ENCODE assay signal across 10 cellular contexts in genomic region chr9:117772960-117773359, GRCh38.
DNase-seq lines count a peak whose midpoint lies in the region; ATAC-seq and TF ChIP-seq lines count a peak whose summit lies in the region.
"Had no signal": no experiment of that assay in that cellular context is flagged by ENCODE, and none has a peak within 500 bp of the region (broad histone marks: within the 10 kb centered on the region; RNA-seq: fewer than 3 reads in every experiment).

No MANE protein-coding gene starts in this region.

- no peak overlapping the region for H3K4me3 Mint-ChIP-seq in activated T-helper 2 cell treated with anti-CD3 and anti-CD28 coated beads, Interferon-gamma antibody, Interleukin-2, Interleukin-4, amounts not matched to agents 10 μg/mL and 5 μg/mL and 100 μg/mL, durations not matched to agents 14 hours and 24 hours and 36 hours (ENCODE audit: low read depth)

- no peaks in the 10 kb centered on the region for H3F3A ChIP-seq in GM23248 (ENCODE audit: insufficient read depth)

- no peak overlapping the region for H3K9ac ChIP-seq in GM23248

- no peaks in the 10 kb centered on the region for H3K9me3 Mint-ChIP-seq in activated T-helper 2 cell treated with anti-CD3 and anti-CD28 coated beads, Interferon-gamma antibody, Interleukin-2, Interleukin-4, amounts not matched to agents 10 μg/mL and 5 μg/mL and 100 μg/mL, durations not matched to agents 14 hours and 24 hours and 36 hours

- no peaks in the 10 kb centered on the region for H3K36me3 ChIP-seq in GM23248 (ENCODE audit: low read depth)
- H3K36me3 ChIP-seq in Peyer's patch: no peaks in the 10 kb centered on the region
- H3K36me3 ChIP-seq in gastrocnemius medialis: no peaks in the 10 kb centered on the region

- H3K4me1 ChIP-seq in GM23248 (ENCODE audit: insufficient read depth): peaks cover 7% of the 10 kb centered on the region
- no peaks in the 10 kb centered on the region for H3K4me1 ChIP-seq in Peyer's patch
- peaks cover 0 to 2% of the 10 kb centered on the region in 2 donors for H3K4me1 ChIP-seq in gastrocnemius medialis

- H2AFZ ChIP-seq in GM23248: peak overlapping the region; percentile 88

- 3 to 11% methylated on average over 3 of the region's 3 CpGs for WGBS in GM23248 (ENCODE audit: low coverage in 1 of 2, low lambda C conversion rate in 2 of 2, missing lambda C conversion rate in 2 of 2), 2 experiments

- in situ Hi-C loops in GM23248 (cut with MboI) (no loop called here), gastrocnemius medialis (cut with MboI; ENCODE audit: low sequenced_read_pairs in 4 of 4) (no loop called here)

- peak; percentile 46 to 83 for ATAC-seq in gastrocnemius medialis

- peak; percentile 77 for DNase-seq in GM23248
- DNase-seq in Peyer's patch: peak in 2 of 3 donors; percentile 52 to 65
- DNase-seq in fibroblast of mammary gland (ENCODE audit: low read depth): peak; percentile 65
- DNase-seq in gastrocnemius medialis: no peak
- no peak for DNase-seq in NK-92 treated with Interleukin-12 subunit alpha and Interleukin-12 subunit beta, amount 100 ng/mL, for 24 hours (lab: John Stamatoyannopoulos, UW)
- no peak for DNase-seq in activated T-helper 2 cell treated with anti-CD3 and anti-CD28 coated beads, Interferon-gamma antibody, Interleukin-2, Interleukin-4, amounts not matched to agents 10 μg/mL and 5 μg/mL and 100 μg/mL, durations not matched to agents 14 hours and 24 hours and 36 hours (ENCODE audit: low spot score)
- DNase-seq in activated CD8-positive, alpha-beta memory T cell treated with anti-CD3 and anti-CD28 coated beads, Interleukin-2, amount 50 U/mL, for 4 hours: no peak
- DNase-seq: activated CD8-positive, alpha-beta memory T cell treated with anti-CD3 and anti-CD28 coated beads for 24 hours; DND-41 had no signal

- no peaks in the 10 kb centered on the region for H4K20me1 ChIP-seq in GM23248 (ENCODE audit: insufficient read depth)

- H3K4me3 ChIP-seq in GM23248 (no peak overlapping the region), Peyer's patch (no peak overlapping the region), fibroblast of mammary gland (ENCODE audit: control insufficient read depth, low read depth, low read length) (no peak overlapping the region), gastrocnemius medialis (no peak overlapping the region)
- H3K4me3 ChIP-seq: lung had no signal

- TF ChIP-seq POLR2A in Peyer's patch (IDR thresholded peaks at IDR 0.05): no peak
- TF ChIP-seq POLR2A in gastrocnemius medialis (IDR thresholded peaks at IDR 0.05): no peak

- H3K27ac Mint-ChIP-seq in activated T-helper 2 cell treated with anti-CD3 and anti-CD28 coated beads, Interferon-gamma antibody, Interleukin-2, Interleukin-4, amounts not matched to agents 10 μg/mL and 5 μg/mL and 100 μg/mL, durations not matched to agents 14 hours and 24 hours and 36 hours: no peak overlapping the region

- no peaks in the 10 kb centered on the region for H3K9me3 ChIP-seq in GM23248 (ENCODE audit: low read depth)
- H3K9me3 ChIP-seq in Peyer's patch: no peaks in the 10 kb centered on the region
- no peaks in the 10 kb centered on the region for H3K9me3 ChIP-seq in gastrocnemius medialis

- intact Hi-C loops in gastrocnemius medialis (cut with DNase I; ENCODE audit: low total_unique reads): no loop called here
- intact Hi-C loops in activated T-helper 2 cell treated with anti-CD3 and anti-CD28 coated beads, Interferon-gamma antibody, Interleukin-2, Interleukin-4, amounts not matched to agents 10 μg/mL and 5 μg/mL and 100 μg/mL, durations not matched to agents 14 hours and 24 hours and 36 hours (cut with micrococcal nuclease): no loop called here

- H3K9me2 ChIP-seq in GM23248 (ENCODE audit: insufficient read depth): no peaks in the 10 kb centered on the region

- H3K36me3 Mint-ChIP-seq in activated T-helper 2 cell treated with anti-CD3 and anti-CD28 coated beads, Interferon-gamma antibody, Interleukin-2, Interleukin-4, amounts not matched to agents 10 μg/mL and 5 μg/mL and 100 μg/mL, durations not matched to agents 14 hours and 24 hours and 36 hours (ENCODE audit: low read depth): no peaks in the 10 kb centered on the region

- H3K27ac ChIP-seq in GM23248: no peak overlapping the region
- H3K27ac ChIP-seq in Peyer's patch: peak overlapping the region in 1 of 4 donors; percentile 34
- no peak overlapping the region for H3K27ac ChIP-seq in gastrocnemius medialis

- H3K27me3 ChIP-seq in GM23248 (replicated peaks; ENCODE audit: insufficient read depth): no peaks in the 10 kb centered on the region
- no peaks in the 10 kb centered on the region for H3K27me3 ChIP-seq in Peyer's patch
- no peaks in the 10 kb centered on the region for H3K27me3 ChIP-seq in gastrocnemius medialis

- H3K27me3 Mint-ChIP-seq in activated T-helper 2 cell treated with anti-CD3 and anti-CD28 coated beads, Interferon-gamma antibody, Interleukin-2, Interleukin-4, amounts not matched to agents 10 μg/mL and 5 μg/mL and 100 μg/mL, durations not matched to agents 14 hours and 24 hours and 36 hours (ENCODE audit: low read depth): peaks cover 25% of the 10 kb centered on the region

- TF ChIP-seq CTCF in Peyer's patch (IDR thresholded peaks at IDR 0.05) (no peak), fibroblast of mammary gland (conservative IDR thresholded peaks at IDR 0.05; ENCODE audit: control insufficient read depth, insufficient read depth, low read depth, low read length) (no peak), gastrocnemius medialis (IDR thresholded peaks at IDR 0.05 in 4 of 5, conservative IDR thresholded peaks at IDR 0.05 in 1 of 5) (no peak)

- no peaks in the 10 kb centered on the region for H3K4me1 Mint-ChIP-seq in activated T-helper 2 cell treated with anti-CD3 and anti-CD28 coated beads, Interferon-gamma antibody, Interleukin-2, Interleukin-4, amounts not matched to agents 10 μg/mL and 5 μg/mL and 100 μg/mL, durations not matched to agents 14 hours and 24 hours and 36 hours (ENCODE audit: low read depth)

- H3K79me2 ChIP-seq in GM23248 (ENCODE audit: insufficient read depth): no peaks in the 10 kb centered on the region

- H3K4me2 ChIP-seq in GM23248 (ENCODE audit: unreplicated experiment): peak overlapping the region; percentile 16

Comparison
In these comparisons a context has a peak if more than half of its experiments do, and no peak if none do; other contexts are left out.
1. DNase-seq: peak in GM23248 (single experiment), Peyer's patch (2 of 3) and fibroblast of mammary gland (single experiment); none in gastrocnemius medialis (0 of 2), NK-92 treated with Interleukin-12 subunit alpha and Interleukin-12 subunit beta, amount 100 ng/mL, for 24 hours (single experiment), activated T-helper 2 cell treated with anti-CD3 and anti-CD28 coated beads, Interferon-gamma antibody, Interleukin-2, Interleukin-4, amounts not matched to agents 10 μg/mL and 5 μg/mL and 100 μg/mL, durations not matched to agents 14 hours and 24 hours and 36 hours (single experiment) and activated CD8-positive, alpha-beta memory T cell treated with anti-CD3 and anti-CD28 coated beads, Interleukin-2, amount 50 U/mL, for 4 hours (single experiment).